Comparison of ENCODE assay signal across 15 cellular contexts in the genomic region with DNA sequence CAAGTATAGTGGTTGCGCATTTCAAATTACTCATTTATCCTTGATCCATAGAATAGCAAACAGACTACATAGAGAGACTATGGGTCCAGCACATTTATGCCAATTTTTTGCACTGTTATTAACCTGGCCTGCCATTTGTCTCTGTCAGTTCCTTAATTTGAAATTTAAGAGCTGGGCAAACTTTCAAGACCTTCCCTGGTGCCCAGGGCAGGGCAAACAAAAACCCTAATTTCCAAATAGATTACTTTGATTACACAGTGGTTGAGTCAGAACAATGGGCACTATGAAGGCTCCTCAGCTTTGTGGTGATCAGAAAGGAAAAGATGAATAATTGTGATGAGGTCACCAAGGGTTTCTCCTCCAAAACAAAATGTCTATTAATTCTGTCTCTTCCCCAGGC.
A peak's percentile ranks its signal among the peaks of the same experiment; 100 is the strongest.
DNase-seq lines count a peak whose midpoint lies in the region; ATAC-seq and TF ChIP-seq lines count a peak whose summit lies in the region.
"Had no signal": no experiment of that assay in that cellular context is flagged by ENCODE, and none has a peak within 500 bp of the region (broad histone marks: within the 10 kb centered on the region; RNA-seq: fewer than 3 reads in every experiment).

No MANE protein-coding gene starts in this region.

- no peaks in the 10 kb centered on the region for H3K36me3 ChIP-seq in breast epithelium
- H3K36me3 ChIP-seq in heart left ventricle, result no peaks in the 10 kb centered on the region
- H3K36me3 ChIP-seq: upper lobe of right lung had no signal

- intact Hi-C loops in MCF 10A (cut with micrococcal nuclease) (loop anchor here (2.0 to 10.0 kb wide), 3 partner anchors 143 to 235 kb away; a partner anchor contains a TSS), breast epithelium (cut with DNase I; ENCODE audit: low total_unique reads) (no loop called here), heart left ventricle (cut with DNase I) (no loop called here)

- WGBS in heart left ventricle, 4 donors, result 92 to 100% (median 97%) methylated on average over 1 of the region's 1 CpG

- H3K36me3 Mint-ChIP-seq in MCF 10A (ENCODE audit: insufficient read depth, unreplicated experiment) (no peaks in the 10 kb centered on the region), chondrocyte (ENCODE audit: low read depth) (peaks cover 3% of the 10 kb centered on the region)
- no peaks in the 10 kb centered on the region for H3K36me3 Mint-ChIP-seq in activated T-helper 17 cell treated with anti-CD3 and anti-CD28 coated beads, Interleukin-2, amount 50 U/mL, for 72 hours (ENCODE audit: low read depth)
- H3K36me3 Mint-ChIP-seq: naive thymus-derived CD8-positive, alpha-beta T cell had no signal

- H3K27ac ChIP-seq in breast epithelium, result no peak overlapping the region
- H3K27ac ChIP-seq in heart left ventricle, result no peak overlapping the region
- H3K27ac ChIP-seq: upper lobe of right lung had no signal

- no peaks in the 10 kb centered on the region for H3K4me1 ChIP-seq in breast epithelium
- no peaks in the 10 kb centered on the region for H3K4me1 ChIP-seq in heart left ventricle
- H3K4me1 ChIP-seq: upper lobe of right lung had no signal

- peak; percentile 44 for ATAC-seq in activated T-helper 17 cell treated with anti-CD3 and anti-CD28 coated beads, Interleukin-2, amount 50 U/mL, for 72 hours (replicated peaks)
- ATAC-seq in HG03565 (IDR thresholded peaks at IDR 0.05; ENCODE audit: unreplicated experiment) (no peak), heart left ventricle (no peak)
- ATAC-seq: left ventricle myocardium superior; naive thymus-derived CD8-positive, alpha-beta T cell; upper lobe of right lung had no signal

- TF ChIP-seq POLR2A in breast epithelium (IDR thresholded peaks at IDR 0.05), result no peak
- no peak for TF ChIP-seq POLR2A in heart left ventricle (IDR thresholded peaks at IDR 0.05)

- H3K9me3 ChIP-seq in breast epithelium, result no peaks in the 10 kb centered on the region
- no peaks in the 10 kb centered on the region for H3K9me3 ChIP-seq in heart left ventricle
- H3K9me3 ChIP-seq: Caco-2, upper lobe of right lung had no signal

- H3K27ac Mint-ChIP-seq in MCF 10A (ENCODE audit: low read depth, unreplicated experiment) (no peak overlapping the region), chondrocyte (ENCODE audit: unreplicated experiment) (no peak overlapping the region)
- H3K27ac Mint-ChIP-seq in activated T-helper 17 cell treated with anti-CD3 and anti-CD28 coated beads, Interleukin-2, amount 50 U/mL, for 72 hours, result no peak overlapping the region

- H3K4me1 Mint-ChIP-seq in MCF 10A (ENCODE audit: insufficient read depth, unreplicated experiment), result peaks cover 47% of the 10 kb centered on the region
- H3K4me1 Mint-ChIP-seq in activated T-helper 17 cell treated with anti-CD3 and anti-CD28 coated beads, Interleukin-2, amount 50 U/mL, for 72 hours, result peaks cover 9% of the 10 kb centered on the region
- H3K4me1 Mint-ChIP-seq in chondrocyte (ENCODE audit: low read depth), result peaks cover 19% of the 10 kb centered on the region

- CTCF ChIA-PET in MCF 10A (lab: Yijun Ruan, JAX), result interaction anchor here (0.6 to 1.5 kb wide), 7 partner anchors 25 to 75 kb away, joined by 3 to 4 read pairs (median 4); no protein-coding TSS in a partner anchor

- peak; percentile 71 for DNase-seq in MCF 10A (ENCODE audit: unreplicated experiment)
- no peak for DNase-seq in breast epithelium (ENCODE audit: low spot score in 2 of 2)
- DNase-seq in iris pigment epithelial cell (ENCODE audit: low read depth), result peak; percentile 66
- no peak for DNase-seq in chondrocyte (ENCODE audit: low spot score)
- DNase-seq in heart left ventricle, result no peak
- DNase-seq in central memory CD4-positive, alpha-beta T cell, result no peak
- DNase-seq: hippocampal formation; left ventricle myocardium superior; naive thymus-derived CD8-positive, alpha-beta T cell; NCI-H2227 treated with DMSO at 0.1 percent for 48 hours; stimulated activated CD4-positive, alpha-beta T cell treated with anti-CD3 and anti-CD28 coated beads, Interleukin-4, amount 100 ng/mL, for 1 hour; upper lobe of right lung had no signal

- no TSS peak for BruUV-seq in MCF 10A (replicated peaks; lab: Mats Ljungman, UMichigan)

- H3K27me3 Mint-ChIP-seq in MCF 10A (ENCODE audit: insufficient read depth, unreplicated experiment) (no peaks in the 10 kb centered on the region), chondrocyte (ENCODE audit: low read depth) (no peaks in the 10 kb centered on the region)
- peaks cover 3% of the 10 kb centered on the region for H3K27me3 Mint-ChIP-seq in activated T-helper 17 cell treated with anti-CD3 and anti-CD28 coated beads, Interleukin-2, amount 50 U/mL, for 72 hours
- H3K27me3 Mint-ChIP-seq: naive thymus-derived CD8-positive, alpha-beta T cell had no signal

- H3K27me3 ChIP-seq in breast epithelium, result no peaks in the 10 kb centered on the region
- H3K27me3 ChIP-seq in heart left ventricle, result no peaks in the 10 kb centered on the region
- H3K27me3 ChIP-seq: upper lobe of right lung had no signal

- no peak overlapping the region for H3K4me3 Mint-ChIP-seq in MCF 10A (ENCODE audit: unreplicated experiment)
- H3K4me3 Mint-ChIP-seq in activated T-helper 17 cell treated with anti-CD3 and anti-CD28 coated beads, Interleukin-2, amount 50 U/mL, for 72 hours, result no peak overlapping the region
- H3K4me3 Mint-ChIP-seq in chondrocyte (ENCODE audit: unreplicated experiment), result no peak overlapping the region
- H3K4me3 Mint-ChIP-seq: naive thymus-derived CD8-positive, alpha-beta T cell had no signal

- H3K9me3 Mint-ChIP-seq in MCF 10A (ENCODE audit: unreplicated experiment) (peaks cover 8% of the 10 kb centered on the region), chondrocyte (ENCODE audit: low read depth) (peaks cover 8% of the 10 kb centered on the region)
- no peaks in the 10 kb centered on the region for H3K9me3 Mint-ChIP-seq in activated T-helper 17 cell treated with anti-CD3 and anti-CD28 coated beads, Interleukin-2, amount 50 U/mL, for 72 hours

- POLR2A ChIA-PET in MCF 10A (lab: Yijun Ruan, JAX), result interaction anchor here (0.7 to 1.7 kb wide), 6 partner anchors 9 to 225 kb away, joined by 3 to 7 read pairs (median 4); a partner anchor contains a TSS

- H3K4me3 ChIP-seq in breast epithelium, result no peak overlapping the region
- H3K4me3 ChIP-seq in heart left ventricle, result no peak overlapping the region
- H3K4me3 ChIP-seq: upper lobe of right lung had no signal

- no peak for TF ChIP-seq CTCF in MCF 10A (IDR thresholded peaks at IDR 0.05; ENCODE audit: unreplicated experiment)
- no peak for TF ChIP-seq CTCF in breast epithelium (IDR thresholded peaks at IDR 0.05)
- TF ChIP-seq CTCF in chondrocyte (IDR thresholded peaks at IDR 0.05), result no peak
- no peak for TF ChIP-seq CTCF in heart left ventricle (IDR thresholded peaks at IDR 0.05)

Comparison
In these comparisons a context has a peak if more than half of its experiments do, and no peak if none do; other contexts are left out.
1. DNase-seq: peak in MCF 10A (single experiment) and iris pigment epithelial cell (single experiment); none in breast epithelium (0 of 2), chondrocyte (single experiment), heart left ventricle (0 of 5) and central memory CD4-positive, alpha-beta T cell (single experiment).